Comparison of ENCODE assay signal across 9 cellular contexts in genomic region chr1:56424744-56425493, GRCh38.
DNase-seq lines count a peak whose midpoint lies in the region; ATAC-seq and TF ChIP-seq lines count a peak whose summit lies in the region.
"Had no signal": no experiment of that assay in that cellular context is flagged by ENCODE, and none has a peak within 500 bp of the region (broad histone marks: within the 10 kb centered on the region; RNA-seq: fewer than 3 reads in every experiment).

No MANE protein-coding gene starts in this region.

- TF ChIP-seq CTCF in WTC11 (IDR thresholded peaks at IDR 0.05): no peak

- no peak overlapping the region for H3K27ac Mint-ChIP-seq in WTC11
- H3K27ac Mint-ChIP-seq: activated naive CD8-positive, alpha-beta T cell treated with anti-CD3 and anti-CD28 coated beads for 36 hours had no signal

- H3K9me3 Mint-ChIP-seq in WTC11: no peaks in the 10 kb centered on the region
- H3K9me3 Mint-ChIP-seq: activated naive CD8-positive, alpha-beta T cell treated with anti-CD3 and anti-CD28 coated beads for 36 hours had no signal

- no peaks in the 10 kb centered on the region for H3K36me3 Mint-ChIP-seq in WTC11
- H3K36me3 Mint-ChIP-seq: activated naive CD8-positive, alpha-beta T cell treated with anti-CD3 and anti-CD28 coated beads for 36 hours had no signal

- CTCF ChIA-PET in WTC11 (lab: Charles Lee): interaction anchor here (0.6 to 1.6 kb wide), 4 partner anchors 9 to 16 kb away, joined by 3 to 4 read pairs (median 4); no protein-coding TSS in a partner anchor

- no peak overlapping the region for H3K4me3 Mint-ChIP-seq in WTC11
- H3K4me3 Mint-ChIP-seq: activated naive CD8-positive, alpha-beta T cell treated with anti-CD3 and anti-CD28 coated beads for 36 hours had no signal

- peak; percentile 8 for DNase-seq in G401 (ENCODE audit: low spot score)
- peak; percentile 90 for DNase-seq in NOMO-1 treated with DMSO at 0.1 percent for 48 hours (lab: John Stamatoyannopoulos, UW; ENCODE audit: unreplicated experiment)
- peak; percentile 33 for DNase-seq in fibroblast of gingiva (ENCODE audit: low read depth)
- peak; percentile 87 for DNase-seq in posterior vena cava (ENCODE audit: low spot score)
- no peak for DNase-seq in NCI-H1436 treated with DMSO at 0.1 percent for 48 hours (lab: John Stamatoyannopoulos, UW)
- DNase-seq in WTC11 (ENCODE audit: low spot score): no peak
- DNase-seq: activated naive CD8-positive, alpha-beta T cell treated with anti-CD3 and anti-CD28 coated beads for 36 hours had no signal

- no peak for ATAC-seq in HG03025 (IDR thresholded peaks at IDR 0.05; ENCODE audit: low FRiP score, unreplicated experiment)
- ATAC-seq in GM21390 (IDR thresholded peaks at IDR 0.05; ENCODE audit: unreplicated experiment): no peak
- no peak for ATAC-seq in WTC11

- H3K27me3 Mint-ChIP-seq in WTC11 (ENCODE audit: low read depth): no peaks in the 10 kb centered on the region; the same call in 1 of the 2 replicates

- in situ Hi-C loops in G401 (cut with HindIII; ENCODE audit: low sequenced_read_pairs): no loop called here

- peaks cover 13% of the 10 kb centered on the region for H3K4me1 Mint-ChIP-seq in WTC11
- H3K4me1 Mint-ChIP-seq: activated naive CD8-positive, alpha-beta T cell treated with anti-CD3 and anti-CD28 coated beads for 36 hours had no signal

- POLR2A ChIA-PET in WTC11 (lab: Charles Lee): no interaction called here

- intact Hi-C loops in posterior vena cava (cut with DNase I): no loop called here

TF ChIP-seq in WTC11, 78 proteins besides CTCF, POLR2A, EP300 and RAD21:
- TF ChIP-seq RORB (CRISPR knock-in tag; IDR thresholded peaks at IDR 0.05): no peak
- TF ChIP-seq TP53 (CRISPR knock-in tag; IDR thresholded peaks at IDR 0.05): no peak
- no peak for TF ChIP-seq NFE2L1 (CRISPR knock-in tag; IDR thresholded peaks at IDR 0.05)
- TF ChIP-seq NR3C1 (CRISPR knock-in tag; conservative IDR thresholded peaks at IDR 0.05; ENCODE audit: low read depth): no peak
- no peak for TF ChIP-seq KAT7 (CRISPR knock-in tag; IDR thresholded peaks at IDR 0.05; ENCODE audit: borderline replicate concordance)
- no peak for TF ChIP-seq ZNF512 (CRISPR knock-in tag; IDR thresholded peaks at IDR 0.05; ENCODE audit: borderline replicate concordance)
- TF ChIP-seq CREM (CRISPR knock-in tag; IDR thresholded peaks at IDR 0.05): no peak
- no peak for TF ChIP-seq NFATC4 (CRISPR knock-in tag; IDR thresholded peaks at IDR 0.05)
- TF ChIP-seq ATF1 (CRISPR knock-in tag; IDR thresholded peaks at IDR 0.05): no peak

Comparison
In these comparisons a context has a peak if more than half of its experiments do, and no peak if none do; other contexts are left out.
1. DNase-seq: peak in G401 (single experiment), NOMO-1 treated with DMSO at 0.1 percent for 48 hours (single experiment), fibroblast of gingiva (single experiment) and posterior vena cava (single experiment); none in NCI-H1436 treated with DMSO at 0.1 percent for 48 hours (single experiment) and WTC11 (single experiment).